9 cellular contexts compared by ENCODE assay signal in the genomic region with DNA sequence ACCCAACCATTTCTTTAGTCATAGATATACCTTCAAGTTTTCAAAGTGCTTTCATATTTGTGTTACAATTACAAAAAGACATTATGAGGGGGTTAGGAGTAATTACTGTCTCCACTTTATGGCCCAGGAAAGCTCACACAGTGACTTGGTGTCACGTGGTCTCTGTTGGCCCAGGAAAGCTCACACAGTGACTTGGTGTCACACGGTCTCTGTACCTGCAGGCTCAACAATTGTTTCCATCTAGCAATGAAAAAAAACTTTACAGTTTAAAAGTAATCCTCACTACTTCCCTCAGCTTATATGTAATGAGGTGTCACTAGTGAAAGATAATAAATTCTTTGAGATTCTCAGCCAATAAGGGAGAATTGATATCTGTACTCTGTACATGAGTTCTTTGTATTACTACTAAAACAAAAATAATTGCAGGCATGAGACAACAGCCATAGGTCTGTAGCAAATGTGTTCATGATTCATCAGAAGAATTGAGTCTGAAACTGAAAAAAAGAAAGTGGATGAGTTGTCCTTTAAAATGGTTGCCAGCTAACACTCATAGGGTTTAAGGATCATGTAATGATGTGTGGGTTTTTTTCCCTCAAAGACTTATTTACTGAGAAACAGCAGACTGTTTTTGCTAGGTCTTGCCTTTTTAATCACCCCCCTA. TPM values are rescaled to one million over a fixed set of nuclear protein-coding genes. Genes with fewer than 3 reads are reported as not detected.
DNase-seq lines count a peak whose midpoint lies in the region; ATAC-seq, FAIRE-seq and TF ChIP-seq lines count a peak whose summit lies in the region.
"Had no signal": no experiment of that assay in that cellular context is flagged by ENCODE, and none has a peak within 500 bp of the region (broad histone marks: within the 10 kb centered on the region; RNA-seq: fewer than 3 reads in every experiment).

No MANE protein-coding gene starts in this region.

- no peak for FAIRE-seq in bronchial epithelial cell (lab: Jason Lieb, UNC)

- H3K36me3 ChIP-seq in bronchial epithelial cell (ENCODE audit: control insufficient read depth, insufficient read depth, low read length): no peaks in the 10 kb centered on the region

- H3K36me3 Mint-ChIP-seq in stimulated activated effector memory CD8-positive, alpha-beta T cell treated with anti-CD3 and anti-CD28 coated beads, Interleukin-12 subunit alpha, Interleukin-12 subunit beta, amount 100 ng/mL, for 72 hours: peaks cover 17% of the 10 kb centered on the region
- peaks cover 0 to 4% (median 0%) of the 10 kb centered on the region in 3 donors for H3K36me3 Mint-ChIP-seq in immature natural killer cell

- DNase-seq in activated T-cell treated with anti-CD3 and anti-CD28 coated beads for 48 hours (ENCODE audit: low read depth) (peak; percentile 27), activated T-cell treated with anti-CD3 and anti-CD28 coated beads for 4 hours (no peak), LHCN-M2 (ENCODE audit: low read depth) (peak; percentile 70), bronchial epithelial cell (ENCODE audit: low read depth) (peak; percentile 84), SHP77 (lab: John Stamatoyannopoulos, UW) (no peak), NCI-H82 treated with DMSO at 0.1 percent for 48 hours (lab: John Stamatoyannopoulos, UW; ENCODE audit: unreplicated experiment) (no peak), immature natural killer cell (no peak)
- no peak for DNase-seq in stimulated activated effector memory CD8-positive, alpha-beta T cell treated with anti-CD3 and anti-CD28 coated beads, Interleukin-12 subunit alpha, Interleukin-12 subunit beta, amount 100 ng/mL, for 72 hours (ENCODE audit: low spot score in 2 of 2)
- DNase-seq: NCI-H2171 treated with DMSO at 0.1 percent for 48 hours had no signal

- H3K4me3 Mint-ChIP-seq in stimulated activated effector memory CD8-positive, alpha-beta T cell treated with anti-CD3 and anti-CD28 coated beads, Interleukin-12 subunit alpha, Interleukin-12 subunit beta, amount 100 ng/mL, for 72 hours: peak overlapping the region; percentile 42
- H3K4me3 Mint-ChIP-seq in immature natural killer cell: no peak overlapping the region

- no peak for TF ChIP-seq CTCF in bronchial epithelial cell (IDR thresholded peaks at IDR 0.05; ENCODE audit: insufficient read depth, low read length, severe bottlenecking)

- H3K4me1 Mint-ChIP-seq in stimulated activated effector memory CD8-positive, alpha-beta T cell treated with anti-CD3 and anti-CD28 coated beads, Interleukin-12 subunit alpha, Interleukin-12 subunit beta, amount 100 ng/mL, for 72 hours: peaks cover 83% of the 10 kb centered on the region
- peaks cover 54 to 77% of the 10 kb centered on the region in 2 donors for H3K4me1 Mint-ChIP-seq in immature natural killer cell

- H3K27me3 ChIP-seq in bronchial epithelial cell (ENCODE audit: control insufficient read depth, insufficient read depth, low read length): no peaks in the 10 kb centered on the region

- peaks cover 0 to 2% (median 1%) of the 10 kb centered on the region in 3 donors for H3K27me3 Mint-ChIP-seq in immature natural killer cell (ENCODE audit: low read depth in 3 of 3)

- H3K9me3 Mint-ChIP-seq in stimulated activated effector memory CD8-positive, alpha-beta T cell treated with anti-CD3 and anti-CD28 coated beads, Interleukin-12 subunit alpha, Interleukin-12 subunit beta, amount 100 ng/mL, for 72 hours: peaks cover 2% of the 10 kb centered on the region
- no peaks in the 10 kb centered on the region for H3K9me3 Mint-ChIP-seq in immature natural killer cell

- peak overlapping the region; percentile 80 for H3K27ac Mint-ChIP-seq in stimulated activated effector memory CD8-positive, alpha-beta T cell treated with anti-CD3 and anti-CD28 coated beads, Interleukin-12 subunit alpha, Interleukin-12 subunit beta, amount 100 ng/mL, for 72 hours
- H3K27ac Mint-ChIP-seq in immature natural killer cell: peak overlapping the region in 2 of 6 donors; percentile 9 to 31

- ATAC-seq in stimulated activated effector memory CD8-positive, alpha-beta T cell treated with anti-CD3 and anti-CD28 coated beads, Interleukin-12 subunit alpha, Interleukin-12 subunit beta, amount 100 ng/mL, for 72 hours: peak; percentile 93

- H3K4me3 ChIP-seq in bronchial epithelial cell (ENCODE audit: low read depth, low read length): no peak overlapping the region

RNA-seq across cellular contexts. Expression of a gene that starts 10.9 kb away (rescaled TPM):
- total RNA-seq in LHCN-M2 (2014; rRNA removed): 99.8 and 104 TPM in 2 replicates
- polyA plus RNA-seq in LHCN-M2 (2012): 93.3 TPM
- total RNA-seq in bronchial epithelial cell: 45.0 and 78.7 TPM in 2 replicates
- 10 to 100 TPM; 24.3 to 44.4 (median 32.8) TPM for polyA plus RNA-seq in immature natural killer cell

RNA-seq across cellular contexts. Expression of a gene that starts 35.3 kb away (rescaled TPM):
- 241 and 253 TPM in 2 replicates for total RNA-seq in LHCN-M2 (2014; rRNA removed)
- polyA plus RNA-seq in LHCN-M2 (2012): 69.9 TPM
- total RNA-seq in bronchial epithelial cell: 119 and 203 TPM in 2 replicates
- 10 to 100 TPM; 50.0 to 79.0 (median 71.6) TPM for polyA plus RNA-seq in immature natural killer cell

RNA-seq across cellular contexts. Expression of a gene that starts 43.6 kb away (rescaled TPM):
- total RNA-seq in LHCN-M2 (2014; rRNA removed): 122 and 131 TPM in 2 replicates
- polyA plus RNA-seq in LHCN-M2 (2012): 87.1 TPM
- 56.2 and 65.0 TPM in 2 replicates for total RNA-seq in bronchial epithelial cell
- 10 to 100 TPM; 29.3 to 41.9 (median 33.8) TPM for polyA plus RNA-seq in immature natural killer cell

Comparison
In these comparisons a context has a peak if more than half of its experiments do, and no peak if none do; other contexts are left out.
1. DNase-seq: peak in activated T-cell treated with anti-CD3 and anti-CD28 coated beads for 48 hours (single experiment), LHCN-M2 (single experiment) and bronchial epithelial cell (single experiment); none in activated T-cell treated with anti-CD3 and anti-CD28 coated beads for 4 hours (single experiment), stimulated activated effector memory CD8-positive, alpha-beta T cell treated with anti-CD3 and anti-CD28 coated beads, Interleukin-12 subunit alpha, Interleukin-12 subunit beta, amount 100 ng/mL, for 72 hours (0 of 2), SHP77 (0 of 2), NCI-H82 treated with DMSO at 0.1 percent for 48 hours (single experiment) and immature natural killer cell (0 of 3).